ENCODE assay signal across 13 cellular contexts in the genomic region with DNA sequence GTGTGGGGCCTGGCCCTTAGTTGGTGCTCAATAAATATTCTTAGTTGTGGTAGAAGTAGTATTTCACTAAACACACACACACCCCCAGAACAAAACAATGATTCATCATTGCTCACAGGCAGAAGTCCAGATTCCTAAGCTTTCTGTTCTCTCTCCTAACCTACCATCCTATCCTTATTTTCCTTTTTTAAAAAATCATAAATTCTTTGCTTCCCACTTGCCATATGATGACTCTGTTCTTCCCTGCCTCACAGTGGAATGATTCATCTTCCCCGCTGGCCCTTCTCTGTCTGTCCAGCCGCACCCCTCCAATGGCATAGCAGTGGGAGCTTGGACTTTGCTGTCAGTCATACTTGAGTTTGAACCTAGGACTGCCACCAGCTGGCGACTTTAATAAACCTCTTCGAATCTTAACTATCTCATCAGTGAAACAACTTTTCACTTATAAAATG. TPM values are rescaled to one million over a fixed set of nuclear protein-coding genes. Genes with fewer than 3 reads are reported as not detected.
DNase-seq lines count a peak whose midpoint lies in the region; ATAC-seq, FAIRE-seq and TF ChIP-seq lines count a peak whose summit lies in the region.
"Had no signal": no experiment of that assay in that cellular context is flagged by ENCODE, and none has a peak within 500 bp of the region (broad histone marks: within the 10 kb centered on the region; RNA-seq: fewer than 3 reads in every experiment).

No MANE protein-coding gene starts in this region.

- no peak overlapping the region for H3K56ac ChIP-seq in IMR-90 (ENCODE audit: extremely low read depth, insufficient read depth, low read length)

- H2AK9ac ChIP-seq in IMR-90 (replicated peaks; ENCODE audit: low read depth, low read length, poor library complexity): no peak overlapping the region

- H3K27me3 ChIP-seq in BJ (ENCODE audit: control insufficient read depth, insufficient read depth, low read length) (peaks cover 8% of the 10 kb centered on the region), IMR-90 (ENCODE audit: control insufficient read depth, insufficient read depth, low read length) (peaks cover 35% of the 10 kb centered on the region), K562 (ENCODE audit: control insufficient read depth in 2 of 2, insufficient read depth in 2 of 2, low read length in 2 of 2) (peaks cover 30 to 42% of the 10 kb centered on the region in 2 experiments)
- H3K27me3 ChIP-seq: dorsolateral prefrontal cortex had no signal

- no peak overlapping the region for H2AK5ac ChIP-seq in IMR-90 (ENCODE audit: low read depth, low read length)

- no peak overlapping the region for H4K91ac ChIP-seq in IMR-90 (ENCODE audit: insufficient read depth, low read depth, low read length)

- no peak for TF ChIP-seq EP300 in K562 (IDR thresholded peaks at IDR 0.05; ENCODE audit: low read length)

- H2BK15ac ChIP-seq in IMR-90 (ENCODE audit: low read depth, low read length): no peak overlapping the region

- intact Hi-C loops in IMR-90 (cut with micrococcal nuclease): loop anchor here (10.0 kb wide), 2 partner anchors 256 to 316 kb away; no protein-coding TSS in a partner anchor
- intact Hi-C loops in K562 (cut with micrococcal nuclease): no loop called here

- H3K4ac ChIP-seq in IMR-90 (ENCODE audit: low read depth, low read length): no peak overlapping the region

- no peak overlapping the region for H3K14ac ChIP-seq in IMR-90 (replicated peaks; ENCODE audit: low read depth, low read length)

- no peak overlapping the region for H2BK5ac ChIP-seq in IMR-90 (ENCODE audit: low read depth, low read length, poor library complexity, severe bottlenecking)

- H3K36me3 ChIP-seq in BJ (ENCODE audit: control insufficient read depth, insufficient read depth, low read length) (no peaks in the 10 kb centered on the region), IMR-90 (ENCODE audit: control insufficient read depth, insufficient read depth, low read length) (no peaks in the 10 kb centered on the region), K562 (ENCODE audit: control insufficient read depth, insufficient read depth, low read length) (no peaks in the 10 kb centered on the region)
- H3K36me3 ChIP-seq: neutrophil, upper lobe of left lung had no signal

- H3K23ac ChIP-seq in IMR-90 (ENCODE audit: low read depth, low read length): no peak overlapping the region

- no peak overlapping the region for H3K27ac ChIP-seq in IMR-90 (ENCODE audit: insufficient read depth, low read length)
- H3K27ac ChIP-seq in K562 (ENCODE audit: extremely low read depth, low read depth, low read length): no peak overlapping the region
- H3K27ac ChIP-seq: neutrophil, upper lobe of left lung, VCaP had no signal

- H2BK20ac ChIP-seq in IMR-90 (ENCODE audit: low read depth, low read length): no peak overlapping the region

- no peak overlapping the region for H3K4me2 ChIP-seq in IMR-90 (ENCODE audit: low read depth, low read length)
- H3K4me2 ChIP-seq in K562 (ENCODE audit: insufficient read depth, low read length): no peak overlapping the region

- CTCF ChIA-PET in BJ (lab: Yijun Ruan, JAX) (interaction anchor here (1.0 kb wide), 1 partner anchor 118 kb away, joined by 3 read pairs; no protein-coding TSS in a partner anchor), IMR-90 (lab: Yijun Ruan, JAX) (interaction anchor here (0.6 to 1.2 kb wide), 4 partner anchors 13 to 621 kb away, joined by 4 to 5 read pairs (median 4); no protein-coding TSS in a partner anchor), K562 (lab: Yijun Ruan, JAX; ENCODE audit: low intra/inter-chr PET ratio) (no interaction called here)

- no peaks in the 10 kb centered on the region for H3K4me1 ChIP-seq in IMR-90 (ENCODE audit: control insufficient read depth, insufficient read depth, low read length)
- H3K4me1 ChIP-seq in K562 (replicated peaks in 1 of 2; ENCODE audit: control insufficient read depth in 2 of 2, insufficient read depth in 2 of 2, low read length in 2 of 2): peaks cover 8 to 12% of the 10 kb centered on the region in 2 experiments; a peak in 4 of 5 replicates

- BruUV-seq in IMR-90 (replicated peaks; lab: Mats Ljungman, UMichigan) (no TSS peak), K562 (replicated peaks; lab: Mats Ljungman, UMichigan) (no TSS peak)

- peaks cover 1% of the 10 kb centered on the region; the same call in 1 of the 2 replicates for H3K9me3 ChIP-seq in IMR-90 (ENCODE audit: control insufficient read depth, insufficient read depth, low read length)
- 0 out of 2 replicates have a peak, but pooled peaks cover 2% of the 10 kb centered on the region for H3K9me3 ChIP-seq in K562 (replicated peaks; ENCODE audit: control insufficient read depth, insufficient read depth, low read depth, low read length)
- H3K9me3 ChIP-seq: neutrophil had no signal

- no CpG with 5 or more reads among the region's 4 CpGs for WGBS in IMR-90 (ENCODE audit: extremely low coverage in 2 of 2, insufficient read length in 1 of 2), 2 experiments
- 0% methylated on average over 4 of the region's 4 CpGs for WGBS in K562 (ENCODE audit: insufficient coverage, low coverage, missing lambda C conversion rate)

- peak; percentile 80 for ATAC-seq in IMR-90 (ENCODE audit: low read depth)
- peak; percentile 56; the same call in 1 of the 3 replicates for ATAC-seq in K562
- no peak for ATAC-seq in HG03342 (IDR thresholded peaks at IDR 0.05; ENCODE audit: unreplicated experiment)
- no peak for ATAC-seq in HG03460 (IDR thresholded peaks at IDR 0.05; ENCODE audit: unreplicated experiment)

- POLR2A ChIA-PET in BJ (lab: Charles Lee): interaction anchor here (0.6 kb wide), 2 partner anchors 171 to 928 kb away, joined by 3 to 4 read pairs; no protein-coding TSS in a partner anchor
- POLR2A ChIA-PET in IMR-90 (lab: Charles Lee; ENCODE audit: unreplicated experiment): no interaction called here
- POLR2A ChIA-PET in K562 (lab: Yijun Ruan, JAX): no interaction called here

- peaks cover 3% of the 10 kb centered on the region; the same call in 1 of the 2 replicates for H4K20me1 ChIP-seq in IMR-90 (ENCODE audit: insufficient read depth, low read length)
- H4K20me1 ChIP-seq in K562 (replicated peaks; ENCODE audit: control insufficient read depth, insufficient read depth, low read length): no peaks in the 10 kb centered on the region; the same call in 1 of the 2 replicates

- no peaks in the 10 kb centered on the region for H3K79me1 ChIP-seq in IMR-90 (ENCODE audit: low read depth in 1 of 2, low read length in 2 of 2)

- no peak overlapping the region for H2BK120ac ChIP-seq in IMR-90 (ENCODE audit: low read depth, low read length)

- TF ChIP-seq CTCF in BJ (IDR thresholded peaks at IDR 0.05; ENCODE audit: insufficient read depth, low read depth, low read length) (no peak), IMR-90 (conservative IDR thresholded peaks at IDR 0.05; ENCODE audit: low read depth, low read length) (no peak), K562 (IDR thresholded peaks at IDR 0.05 in 2 of 3, conservative IDR thresholded peaks at IDR 0.05 in 1 of 3; ENCODE audit: insufficient read depth in 2 of 3, low read depth in 1 of 3, low read length in 3 of 3) (0 out of 6 replicates have a peak, but pooled peaks of 1 of the 3 experiments have one; percentile 2), GM20000 (IDR thresholded peaks at IDR 0.05; ENCODE audit: extremely low read depth, missing control alignments) (no peak)

- no peak for TF ChIP-seq POLR2A in IMR-90 (IDR thresholded peaks at IDR 0.05; ENCODE audit: low read depth, low read length)
- no peak for TF ChIP-seq POLR2A in K562 (conservative IDR thresholded peaks at IDR 0.05)

- dilution Hi-C loops in IMR-90 (cut with HindIII; ENCODE audit: low sequenced_read_pairs, unreplicated experiment): no loop called here

- TF ChIP-seq RAD21 in IMR-90 (IDR thresholded peaks at IDR 0.05; ENCODE audit: low read length): no peak
- TF ChIP-seq RAD21 in K562 (CRISPR knock-in tag; conservative IDR thresholded peaks at IDR 0.05 in 1 of 2, IDR thresholded peaks at IDR 0.05 in 1 of 2): no peak

- H2AFZ ChIP-seq in IMR-90 (replicated peaks; ENCODE audit: low read length, poor library complexity) (no peak overlapping the region), K562 (ENCODE audit: low read depth, low read length) (no peak overlapping the region)

- H3K9me1 ChIP-seq in IMR-90 (ENCODE audit: insufficient read depth, low read length) (peaks cover 8% of the 10 kb centered on the region), K562 (ENCODE audit: control insufficient read depth, insufficient read depth, low read length) (no peaks in the 10 kb centered on the region)

- H3K18ac ChIP-seq in IMR-90 (ENCODE audit: low read depth, low read length): no peak overlapping the region

- in situ Hi-C loops in IMR-90 (cut with MboI; ENCODE audit: low sequenced_read_pairs) (no loop called here), K562 (cut with MboI) (no loop called here)

- no peak overlapping the region for H3K4me3 ChIP-seq in BJ (ENCODE audit: low read depth, low read length)
- H3K4me3 ChIP-seq in IMR-90 (ENCODE audit: insufficient read depth, low read depth, low read length): no peak overlapping the region
- H3K4me3 ChIP-seq in K562: no peak overlapping the region
- H3K4me3 ChIP-seq: upper lobe of left lung had no signal

- H4K8ac ChIP-seq in IMR-90 (ENCODE audit: low read depth in 2 of 2, low read length in 2 of 2): no peak overlapping the region

- H3K9ac ChIP-seq in IMR-90 (ENCODE audit: low read depth, low read length) (no peak overlapping the region), K562 (ENCODE audit: insufficient read depth in 1 of 2, low read depth in 2 of 2, low read length in 2 of 2) (no peak overlapping the region)

- H4K5ac ChIP-seq in IMR-90 (ENCODE audit: low read depth, low read length): no peak overlapping the region

- peak; percentile 11 for FAIRE-seq in K562 (lab: Jason Lieb, UNC)

- DNase-seq in BJ (ENCODE audit: low read depth) (peak; percentile 83), IMR-90 (peak; percentile 88), K562 (ENCODE audit: extremely low read depth in 1 of 4, low spot score in 3 of 4) (peak in 1 of 4 experiments; percentile 21), kidney tubule cell (ENCODE audit: low spot score) (peak; percentile 83), GM20000 (ENCODE audit: low spot score) (no peak)
- DNase-seq in activated CD4-positive, CD25-positive, alpha-beta regulatory T cell treated with anti-CD3 and anti-CD28 coated beads, Interleukin-2, amount 50 U/mL, for 72 hours: no peak
- DNase-seq: NCI-H2171 treated with DMSO at 0.1 percent for 48 hours, upper lobe of left lung had no signal

- no peaks in the 10 kb centered on the region for H3K79me2 ChIP-seq in K562 (ENCODE audit: control insufficient read depth, insufficient read depth, low read length)

RNA-seq across cellular contexts. Expression of a gene that starts 5.2 kb away (rescaled TPM):
- polyA plus RNA-seq in BJ (2011; rRNA removed) (0.18 and 0.36 TPM in 2 replicates), IMR-90 (2012; rRNA removed) (0.14 and 0.19 TPM in 2 replicates), K562 (2011; rRNA removed) (0.56 and 0.88 TPM in 2 replicates), K562 (2014; fragmentation: Illumina TruSeq; extraction: Trizol) (0.25 and 0.71 TPM in 2 replicates), K562 (2014; fragmentation: Nextera tagmentation; extraction: Ambion mirVana) (under 1 TPM; 0.29 to 0.39 TPM), K562 (2014; rRNA removed) (0.07 and 0.92 TPM in 2 replicates)
- 0.47 and 1.5 TPM in 2 replicates for polyA minus RNA-seq in BJ (2011; rRNA and poly(A)+ RNA removed)
- total RNA-seq in IMR-90 (2012; rRNA removed) (0.18 and 0.28 TPM in 2 replicates), K562 (2014; rRNA removed) (0.23 and 0.29 TPM in 2 replicates), K562 (2014; rRNA removed; fragmentation: Illumina TruSeq; extraction: Trizol) (0.11 and 0.41 TPM in 2 replicates), K562 (2015; rRNA removed; fragmentation: Illumina TruSeq; extraction: Trizol) (0.07 and 0.26 TPM in 2 replicates), K562 (2021) (0.35 and 0.49 TPM in 2 replicates)
- 0.02 and 0.05 TPM in 2 replicates for polyA plus RNA-seq in IMR-90 (2012; cell fraction: cytosol; rRNA removed)
- 0.24 and 0.56 TPM in 2 replicates for polyA plus RNA-seq in IMR-90 (2012; cell fraction: nucleus; rRNA removed; ENCODE audit: low replicate concordance)
- total RNA-seq in K562 (2011; cell fraction: chromatin; rRNA removed; ENCODE audit: low replicate concordance): 0.97 and 1.5 TPM in 2 replicates
- total RNA-seq in K562 (2011; cell fraction: nucleolus; rRNA removed): under 0.01 and 0.26 TPM in 2 replicates
- total RNA-seq in K562 (2011; cell fraction: nucleoplasm; rRNA removed): 0.66 and 1.2 TPM in 2 replicates
- 0.54 and 0.62 TPM in 2 replicates for polyA plus RNA-seq in K562 (2011; cell fraction: cytosol; rRNA removed)
- 2.7 and 3.2 TPM in 2 replicates for polyA plus RNA-seq in K562 (2011; cell fraction: nucleus; rRNA removed)
- polyA plus RNA-seq in K562 (2012): 0.08 and 0.60 TPM in 2 replicates
- 0.21 and 0.48 TPM in 2 replicates for polyA minus RNA-seq in K562 (2011; rRNA and poly(A)+ RNA removed)
- not detected in 2 replicates for polyA minus RNA-seq in K562 (2011; cell fraction: cytosol; rRNA and poly(A)+ RNA removed)
- polyA minus RNA-seq in K562 (2011; cell fraction: nucleus; rRNA and poly(A)+ RNA removed): 0.44 and 0.81 TPM in 2 replicates

Comparison
In these comparisons a context has a peak if more than half of its experiments do, and no peak if none do; other contexts are left out.
1. DNase-seq: peak in BJ (single experiment), IMR-90 (single experiment) and kidney tubule cell (single experiment); none in activated CD4-positive, CD25-positive, alpha-beta regulatory T cell treated with anti-CD3 and anti-CD28 coated beads, Interleukin-2, amount 50 U/mL, for 72 hours (single experiment) and GM20000 (single experiment).
2. ATAC-seq: peak in IMR-90 (single experiment) and K562 (single experiment); none in HG03342 (single experiment) and HG03460 (single experiment).